ENCODE assay signal across 7 cellular contexts in the genomic region with DNA sequence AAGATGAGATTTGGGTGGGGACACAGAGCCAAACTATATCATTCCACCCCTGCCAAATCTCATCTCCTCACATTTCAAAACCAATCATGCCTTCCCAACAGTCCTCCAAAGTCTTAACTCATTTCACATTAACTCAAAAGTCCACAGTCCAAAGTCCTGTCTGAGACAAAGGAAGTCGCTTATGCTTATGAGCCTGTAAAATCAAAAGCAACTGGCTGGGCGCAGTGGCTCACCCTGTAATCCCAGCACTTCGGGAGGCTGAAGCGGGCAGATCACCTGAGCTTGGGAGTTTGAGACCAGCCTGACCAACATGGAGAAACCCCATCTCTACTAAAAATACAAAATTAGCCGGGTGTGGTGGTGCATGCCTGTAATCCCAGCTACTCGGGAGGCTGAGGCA. TPM values are rescaled to one million over a fixed set of nuclear protein-coding genes. Genes with fewer than 3 reads are reported as not detected.
"Had no signal": no experiment of that assay in that cellular context is flagged by ENCODE, and none has a peak within 500 bp of the region (broad histone marks: within the 10 kb centered on the region; RNA-seq: fewer than 3 reads in every experiment).

No MANE protein-coding gene starts in this region.

RNA-seq across cellular contexts. Expression of a gene that starts 1.4 kb away (rescaled TPM):
- total RNA-seq: gastrocnemius medialis, glomerular endothelial cell, left ventricle myocardium superior, psoas muscle, renal cortical epithelial cell, skeletal muscle tissue, vagina had no signal
